16 cellular contexts compared by ENCODE assay signal in the genomic region with DNA sequence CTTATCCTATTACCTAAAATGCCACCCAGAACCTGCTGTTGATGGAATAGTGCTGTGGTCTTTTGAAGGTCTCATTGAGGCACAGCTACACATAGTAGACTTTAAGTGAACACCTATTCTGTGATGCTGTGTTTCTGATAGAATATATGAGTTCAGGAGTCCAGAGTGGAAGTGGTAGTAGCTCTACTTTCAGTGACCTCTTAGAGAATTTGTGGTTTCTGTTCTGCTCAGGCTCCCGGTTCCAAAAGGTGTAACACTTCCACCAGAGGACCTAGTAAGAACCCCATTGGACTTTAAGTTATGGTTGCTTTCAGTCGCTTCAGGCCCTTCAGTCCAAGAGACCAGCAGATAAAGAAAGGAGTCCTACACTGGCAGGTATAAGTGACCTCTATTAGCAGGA. TPM values are rescaled to one million over a fixed set of nuclear protein-coding genes. Genes with fewer than 3 reads are reported as not detected.
DNase-seq lines count a peak whose midpoint lies in the region; ATAC-seq and TF ChIP-seq lines count a peak whose summit lies in the region.
"Had no signal": no experiment of that assay in that cellular context is flagged by ENCODE, and none has a peak within 500 bp of the region (broad histone marks: within the 10 kb centered on the region; RNA-seq: fewer than 3 reads in every experiment).

No MANE protein-coding gene starts in this region.

- H3K9me3 Mint-ChIP-seq in osteocyte (ENCODE audit: unreplicated experiment), result peaks cover 3% of the 10 kb centered on the region

- peak overlapping the region; percentile 67 to 87 (median 82) for H3K4me2 ChIP-seq in BLaER1 treated with 17β-estradiol and CSF1 and Interleukin-3, amounts not matched to agents 10 nM and 100 nM

- no peaks in the 10 kb centered on the region for H3K36me3 Mint-ChIP-seq in osteocyte (ENCODE audit: unreplicated experiment)

- H3K27me3 ChIP-seq in BLaER1 treated with 17β-estradiol and CSF1 and Interleukin-3, amounts not matched to agents 10 nM and 100 nM, result no peaks in the 10 kb centered on the region
- H3K27me3 ChIP-seq: adrenal gland, gastrocnemius medialis had no signal

- TF ChIP-seq CTCF in osteocyte (IDR thresholded peaks at IDR 0.05), result no peak

- no peak for DNase-seq in AG08396 (ENCODE audit: low spot score)
- DNase-seq in posterior cingulate gyrus, result no peak
- no peak for DNase-seq in medulla oblongata (ENCODE audit: extremely low spot score)
- no peak for DNase-seq in osteocyte (ENCODE audit: extremely low spot score, unreplicated experiment)
- DNase-seq: activated CD8-positive, alpha-beta memory T cell treated with anti-CD3 and anti-CD28 coated beads for 24 hours; adrenal gland; DND-41; gastrocnemius medialis; Karpas-422; left colon; NCI-H524; stimulated activated CD4-positive, alpha-beta T cell treated with anti-CD3 and anti-CD28 coated beads, Interleukin-1b, Interleukin-23, amount 100 ng/mL, for 48 hours had no signal

- H3K4me1 Mint-ChIP-seq in osteocyte (ENCODE audit: unreplicated experiment), result peaks cover 3% of the 10 kb centered on the region

- H3K27ac Mint-ChIP-seq in osteocyte (ENCODE audit: unreplicated experiment), result no peak overlapping the region

- 0 out of 20 replicates have a peak overlapping the region, but pooled peaks of 1 of the 10 experiments have one; percentile 17 for H3K4me3 ChIP-seq in BLaER1 treated with 17β-estradiol and CSF1 and Interleukin-3, amounts not matched to agents 10 nM and 100 nM
- H3K4me3 ChIP-seq: adrenal gland, gastrocnemius medialis had no signal

- H3K27me3 Mint-ChIP-seq in osteocyte (ENCODE audit: unreplicated experiment), result peaks cover 27% of the 10 kb centered on the region

- H3K36me3 ChIP-seq in BLaER1 treated with 17β-estradiol and CSF1 and Interleukin-3, amounts not matched to agents 10 nM and 100 nM, result no peaks in the 10 kb centered on the region
- H3K36me3 ChIP-seq: adrenal gland, gastrocnemius medialis had no signal

- H3K4me3 Mint-ChIP-seq in osteocyte (ENCODE audit: unreplicated experiment), result no peak overlapping the region

- H4K20me1 ChIP-seq in BLaER1 treated with 17β-estradiol and CSF1 and Interleukin-3, amounts not matched to agents 10 nM and 100 nM, result no peaks in the 10 kb centered on the region

- H3K4me1 ChIP-seq in BLaER1 treated with 17β-estradiol and CSF1 and Interleukin-3, amounts not matched to agents 10 nM and 100 nM, result peaks cover 38 to 58% (median 45%) of the 10 kb centered on the region in 10 experiments
- H3K4me1 ChIP-seq: adrenal gland, gastrocnemius medialis had no signal

- H3K9me3 ChIP-seq in BLaER1 treated with 17β-estradiol and CSF1 and Interleukin-3, amounts not matched to agents 10 nM and 100 nM (replicated peaks in 1 of 11), result peaks cover 0 to 12% (median 0%) of the 10 kb centered on the region in 11 experiments; a peak in 2 of 22 replicates
- H3K9me3 ChIP-seq: adrenal gland, gastrocnemius medialis had no signal

- H3K9ac ChIP-seq in BLaER1 treated with 17β-estradiol and CSF1 and Interleukin-3, amounts not matched to agents 10 nM and 100 nM, result peak overlapping the region in 8 of 11 experiments; percentile 28 to 70 (median 61); a peak in 11 of 22 replicates

- peak overlapping the region; percentile 35 to 83 (median 73); a peak in 20 of 22 replicates for H3K27ac ChIP-seq in BLaER1 treated with 17β-estradiol and CSF1 and Interleukin-3, amounts not matched to agents 10 nM and 100 nM
- H3K27ac ChIP-seq: adrenal gland, gastrocnemius medialis had no signal

- intact Hi-C loops in posterior cingulate gyrus (cut with DNase I), result no loop called here

- ATAC-seq in GM19351 (IDR thresholded peaks at IDR 0.05; ENCODE audit: unreplicated experiment) (peak; percentile 30), HG02763 (IDR thresholded peaks at IDR 0.05; ENCODE audit: unreplicated experiment) (peak; percentile 32), HG03457 (IDR thresholded peaks at IDR 0.05; ENCODE audit: unreplicated experiment) (peak; percentile 26)
- ATAC-seq: left colon had no signal

RNA-seq across cellular contexts. Expression of a gene that starts 11.4 kb away (rescaled TPM):
- total RNA-seq in osteocyte, result 84.7 and 90.8 TPM in 2 replicates
